18 cellular contexts compared by ENCODE assay signal in the genomic region with DNA sequence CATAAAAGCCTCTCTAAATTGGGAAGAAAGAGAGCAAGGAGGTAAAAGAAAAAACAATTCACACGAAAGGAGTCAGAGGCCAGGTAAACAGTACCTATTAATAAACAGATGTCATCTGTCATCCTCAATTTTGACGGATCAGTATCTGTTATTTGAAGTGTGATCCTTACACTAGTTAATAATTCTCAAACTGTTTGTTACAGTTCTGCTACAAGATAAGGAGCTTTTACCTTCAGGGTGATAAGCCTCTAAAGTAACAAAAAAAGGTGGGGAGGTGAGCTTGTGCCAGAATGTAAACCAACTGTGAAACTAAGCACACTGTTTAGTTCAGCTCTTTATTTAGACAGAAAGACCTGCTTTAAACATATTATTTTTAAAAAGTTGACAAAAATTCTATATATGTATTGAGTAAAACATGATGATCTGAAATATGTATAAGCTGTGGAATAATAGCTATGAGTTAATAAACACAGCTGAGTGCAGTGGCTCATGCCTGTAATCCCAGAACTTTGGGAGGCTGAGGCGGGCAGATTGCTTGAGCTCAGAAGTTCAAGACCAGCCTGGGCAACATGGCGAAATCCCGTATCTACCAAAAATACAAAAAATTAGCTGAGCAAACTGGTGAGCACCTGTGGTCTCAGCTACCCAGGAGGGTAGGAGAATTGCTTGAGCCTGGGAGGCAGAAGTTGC. TPM values are rescaled to one million over a fixed set of nuclear protein-coding genes. Genes with fewer than 3 reads are reported as not detected.
A peak's percentile ranks its signal among the peaks of the same experiment; 100 is the strongest.
DNase-seq lines count a peak whose midpoint lies in the region; ATAC-seq, FAIRE-seq and TF ChIP-seq lines count a peak whose summit lies in the region.
"Had no signal": no experiment of that assay in that cellular context is flagged by ENCODE, and none has a peak within 500 bp of the region (broad histone marks: within the 10 kb centered on the region; RNA-seq: fewer than 3 reads in every experiment).

No MANE protein-coding gene starts in this region.

- H3K9me3 ChIP-seq in mucosa of descending colon, result no peaks in the 10 kb centered on the region
- H3K9me3 ChIP-seq: BLaER1 treated with 17β-estradiol and CSF1 and Interleukin-3, amounts not matched to agents 10 nM and 100 nM had no signal

- peaks cover 0 to 9% of the 10 kb centered on the region in 2 donors for H3K4me1 Mint-ChIP-seq in effector memory CD8-positive, alpha-beta T cell (ENCODE audit: low read depth in 2 of 2)

- peaks cover 13% of the 10 kb centered on the region for H3K36me3 Mint-ChIP-seq in effector memory CD8-positive, alpha-beta T cell (ENCODE audit: insufficient read depth)

- intact Hi-C loops in mucosa of descending colon (cut with DNase I, micrococcal nuclease), result no loop called here

- DNase-seq in D721Med (ENCODE audit: insufficient read length, low spot score) (no peak), GM12892 (ENCODE audit: insufficient read length) (no peak), mucosa of descending colon (no peak), iPS-NIHi7 (ENCODE audit: extremely low spot score) (no peak)
- DNase-seq in effector memory CD8-positive, alpha-beta T cell, result no peak
- DNase-seq: ACHN; CD4-positive, CD25-positive, alpha-beta regulatory T cell; DMS 273 treated with DMSO at 0.1 percent for 48 hours; DMS79 treated with DMSO at 0.1 percent for 48 hours; EL; HCEC 1CT; HFFc6 had no signal

- H3K4me3 ChIP-seq in mucosa of descending colon, result no peak overlapping the region
- H3K4me3 ChIP-seq: BLaER1 treated with 17β-estradiol and CSF1 and Interleukin-3, amounts not matched to agents 10 nM and 100 nM had no signal

- ATAC-seq in mucosa of descending colon (peak; percentile 67), GM18867 (IDR thresholded peaks at IDR 0.05; ENCODE audit: unreplicated experiment) (no peak)
- ATAC-seq in effector memory CD8-positive, alpha-beta T cell (replicated peaks), result no peak
- no peak for ATAC-seq in activated CD4-positive, CD25-positive, alpha-beta regulatory T cell treated with anti-CD3 and anti-CD28 coated beads, Interleukin-2, amount 50 U/mL, for 24 hours

- no peaks in the 10 kb centered on the region for H3K9me3 Mint-ChIP-seq in effector memory CD8-positive, alpha-beta T cell
- H3K9me3 Mint-ChIP-seq: CD4-positive, CD25-positive, alpha-beta regulatory T cell; HFFc6 had no signal

- no peak for TF ChIP-seq CTCF in D721Med (IDR thresholded peaks at IDR 0.05; ENCODE audit: insufficient read depth, missing control alignments)
- TF ChIP-seq CTCF in mucosa of descending colon (IDR thresholded peaks at IDR 0.05), result no peak

- H3K36me3 ChIP-seq in mucosa of descending colon (ENCODE audit: low read depth), result no peaks in the 10 kb centered on the region

- H3K27me3 Mint-ChIP-seq in effector memory CD8-positive, alpha-beta T cell, result no peaks in the 10 kb centered on the region
- H3K27me3 Mint-ChIP-seq: CD4-positive, CD25-positive, alpha-beta regulatory T cell had no signal

- peak; percentile 70 for FAIRE-seq in D721Med (lab: Jason Lieb, UNC)
- peak; percentile 21 for FAIRE-seq in GM12892 (lab: Jason Lieb, UNC)
- FAIRE-seq in islet of Langerhans (lab: Jason Lieb, UNC), result peak; percentile 45
- FAIRE-seq: G401.6, GM12891 had no signal

- peaks cover 9% of the 10 kb centered on the region for H3K4me1 ChIP-seq in mucosa of descending colon (ENCODE audit: low read depth)

- TF ChIP-seq POLR2A in GM12892 (IDR thresholded peaks at IDR 0.05; ENCODE audit: low read depth, low read length), result no peak

- no peak overlapping the region for H3K4me3 Mint-ChIP-seq in effector memory CD8-positive, alpha-beta T cell
- H3K4me3 Mint-ChIP-seq: CD4-positive, CD25-positive, alpha-beta regulatory T cell; HFFc6 had no signal

- H3K27ac Mint-ChIP-seq in effector memory CD8-positive, alpha-beta T cell, result no peak overlapping the region
- H3K27ac Mint-ChIP-seq: HFFc6 had no signal

RNA-seq across cellular contexts. Expression of a gene that starts 48.4 kb away (rescaled TPM):
- 47.1 TPM for polyA plus RNA-seq in GM12892 (2012; ENCODE audit: missing spikeins)
- 10 to 100 TPM; 33.6 to 36.8 (median 34.0) TPM for total RNA-seq in mucosa of descending colon

RNA-seq across cellular contexts. Expression of a gene that starts 52.8 kb away (rescaled TPM):
- polyA plus RNA-seq in GM12892 (2012; ENCODE audit: missing spikeins), result 32.4 TPM
- 10 to 100 TPM; 20.0 to 45.6 (median 24.6) TPM for total RNA-seq in mucosa of descending colon
